Comparison of ENCODE assay signal across 1 cellular context in the genomic region with DNA sequence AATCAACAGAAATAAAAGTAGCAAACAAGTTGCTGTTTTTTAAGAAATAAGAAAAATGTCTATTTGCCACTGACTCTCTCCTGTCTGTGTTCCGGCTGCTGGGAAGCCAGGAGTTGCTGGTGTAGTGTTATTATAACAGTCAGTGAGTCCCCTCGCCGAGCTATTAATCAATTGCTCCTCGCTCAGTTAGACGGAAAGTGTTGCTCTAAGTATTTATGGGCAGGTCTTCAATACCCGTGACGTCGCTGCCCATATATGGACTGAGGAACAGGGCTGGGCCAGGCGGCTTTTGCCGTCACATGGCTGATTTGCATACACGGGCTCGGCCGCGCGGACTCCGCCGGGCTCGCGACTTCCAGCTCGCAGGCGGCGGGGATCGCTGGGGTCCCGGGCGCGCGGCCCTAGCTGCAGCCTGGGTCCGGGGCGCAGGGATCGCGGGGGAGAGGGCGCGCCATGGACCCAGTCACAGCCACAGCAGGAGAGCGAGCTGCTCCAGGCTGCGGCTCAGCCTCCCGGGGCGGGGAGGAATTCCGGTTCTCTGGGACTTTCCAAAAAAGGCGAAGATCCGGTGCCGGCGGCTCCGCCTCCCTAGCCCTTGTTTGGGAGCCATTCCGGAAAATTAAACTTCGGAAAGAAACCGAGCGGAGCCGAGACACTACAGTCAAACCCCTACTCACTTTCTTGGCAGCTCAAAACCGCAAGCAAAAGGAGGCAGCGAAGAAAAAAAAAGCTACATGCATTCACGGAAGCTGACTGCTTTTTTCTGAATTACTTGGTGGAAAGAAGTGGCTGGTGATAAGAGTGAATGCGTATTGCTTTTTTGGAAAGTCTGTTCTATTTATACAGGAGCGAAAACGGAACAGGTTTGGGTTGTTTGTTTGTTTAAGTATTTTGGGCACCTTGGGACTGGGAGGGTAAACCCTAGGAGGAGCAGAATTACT.
TF ChIP-seq lines count a peak whose summit lies in the region.

A gene (minus strand): TSS at position 188 of the 941 bp plus-strand sequence. CDS start 337 bp downstream, outside the sequence.

TF ChIP-seq in A549, 52 proteins besides CTCF, POLR2A, EP300 and RAD21 (continued from another document):
- TF ChIP-seq BHLHE40 (IDR thresholded peaks at IDR 0.05; ENCODE audit: low read depth, low read length) (no peak), HOXB13 (CRISPR knock-in tag; IDR thresholded peaks at IDR 0.05; ENCODE audit: low read depth) (no peak), KDM1A (IDR thresholded peaks at IDR 0.05; ENCODE audit: low read depth) (no peak)
